ENCODE assay signal across 9 cellular contexts in genomic region chr12:57741413-57741789, GRCh38. TPM values are rescaled to one million over a fixed set of nuclear protein-coding genes. Genes with fewer than 3 reads are reported as not detected.
DNase-seq lines count a peak whose midpoint lies in the region; ATAC-seq and TF ChIP-seq lines count a peak whose summit lies in the region.
"Had no signal": no experiment of that assay in that cellular context is flagged by ENCODE, and none has a peak within 500 bp of the region (broad histone marks: within the 10 kb centered on the region; RNA-seq: fewer than 3 reads in every experiment).

No MANE protein-coding gene starts in this region.

- ATAC-seq in heart left ventricle (no peak), Right ventricle myocardium superior (ENCODE audit: poor library complexity) (no peak), HG03469 (IDR thresholded peaks at IDR 0.05; ENCODE audit: unreplicated experiment) (no peak)

- H3K9me3 ChIP-seq in heart left ventricle = no peaks in the 10 kb centered on the region
- H3K9me3 ChIP-seq in subcutaneous abdominal adipose tissue (ENCODE audit: control insufficient read depth in 5 of 5, low read length in 5 of 5) = no peaks in the 10 kb centered on the region
- no peaks in the 10 kb centered on the region for H3K9me3 ChIP-seq in thyroid gland

- H3K4me3 ChIP-seq in heart left ventricle (peak overlapping the region in 6 of 12 donors; percentile 16 to 63 (median 26)), subcutaneous abdominal adipose tissue (ENCODE audit: low read depth in 1 of 5, low read length in 5 of 5) (peak overlapping the region in 3 of 5 donors; percentile 38 to 51 (median 43)), thyroid gland (replicated peaks in 1 of 3) (no peak overlapping the region)

- H3K27me3 Mint-ChIP-seq in endothelial cell (ENCODE audit: unreplicated experiment) = peaks cover 25% of the 10 kb centered on the region

- H3K9ac ChIP-seq in subcutaneous abdominal adipose tissue (ENCODE audit: low read length in 5 of 5) = no peak overlapping the region

- WGBS in heart left ventricle, 4 donors = 58 to 69% (median 66%) methylated on average over 1 of the region's 1 CpG
- WGBS in thyroid gland, 2 donors = 54 to 69% methylated on average over 1 of the region's 1 CpG

- peak overlapping the region in 7 of 12 donors; percentile 19 to 77 (median 60) for H3K27ac ChIP-seq in heart left ventricle
- no peak overlapping the region for H3K27ac ChIP-seq in subcutaneous abdominal adipose tissue (ENCODE audit: low read depth, low read length)
- H3K27ac ChIP-seq in thyroid gland = no peak overlapping the region

- H3K4me1 ChIP-seq in heart left ventricle (peaks cover 7 to 73% (median 31%) of the 10 kb centered on the region in 12 donors), subcutaneous abdominal adipose tissue (ENCODE audit: control insufficient read depth in 5 of 5, insufficient read depth in 5 of 5, low read length in 5 of 5) (peaks cover 5 to 53% (median 30%) of the 10 kb centered on the region in 5 donors), thyroid gland (peaks cover 11 to 34% of the 10 kb centered on the region in 2 donors)

- H3K27ac Mint-ChIP-seq in endothelial cell (ENCODE audit: unreplicated experiment) = peak overlapping the region; percentile 55

- H3K4me3 Mint-ChIP-seq in endothelial cell (ENCODE audit: unreplicated experiment) = no peak overlapping the region

- H3K36me3 ChIP-seq in heart left ventricle = peaks cover 0 to 4% (median 2%) of the 10 kb centered on the region in 9 donors
- H3K36me3 ChIP-seq in subcutaneous abdominal adipose tissue (ENCODE audit: control insufficient read depth in 5 of 5, insufficient read depth in 5 of 5, low read length in 5 of 5) = peaks cover 0 to 2% (median 0%) of the 10 kb centered on the region in 5 donors
- H3K36me3 ChIP-seq in thyroid gland = no peaks in the 10 kb centered on the region

- intact Hi-C loops in heart left ventricle (cut with DNase I) (no loop called here), Right ventricle myocardium superior (cut with DNase I) (no loop called here), thyroid gland (cut with DNase I) (no loop called here)

- DNase-seq in heart left ventricle (peak in 1 of 5 donors; percentile 55), Right ventricle myocardium superior (no peak), OCI-M1 (lab: John Stamatoyannopoulos, UW) (peak; percentile 41), endothelial cell (ENCODE audit: low spot score) (no peak), inferior parietal cortex (ENCODE audit: extremely low spot score) (no peak), thyroid gland (no peak)
- DNase-seq: glutamatergic neuron had no signal

- H3K27me3 ChIP-seq in heart left ventricle (peaks cover 15 to 50% (median 29%) of the 10 kb centered on the region in 9 donors), subcutaneous abdominal adipose tissue (ENCODE audit: control insufficient read depth in 5 of 5, insufficient read depth in 4 of 5, low read length in 5 of 5) (peaks cover 9 to 37% (median 25%) of the 10 kb centered on the region in 5 donors), thyroid gland (peaks cover 28% of the 10 kb centered on the region)

- H3K9me3 Mint-ChIP-seq in endothelial cell (ENCODE audit: unreplicated experiment) = no peaks in the 10 kb centered on the region

- TF ChIP-seq CTCF in heart left ventricle (IDR thresholded peaks at IDR 0.05) (no peak), endothelial cell (IDR thresholded peaks at IDR 0.05; ENCODE audit: unreplicated experiment) (no peak), thyroid gland (IDR thresholded peaks at IDR 0.05) (no peak)

- H3K4me1 Mint-ChIP-seq in endothelial cell (ENCODE audit: unreplicated experiment) = peaks cover 45% of the 10 kb centered on the region

- H3K36me3 Mint-ChIP-seq in endothelial cell (ENCODE audit: low read depth, unreplicated experiment) = peaks cover 16% of the 10 kb centered on the region

- no peak for TF ChIP-seq POLR2A in heart left ventricle (IDR thresholded peaks at IDR 0.05)
- no peak for TF ChIP-seq POLR2A in thyroid gland (IDR thresholded peaks at IDR 0.05)

RNA-seq across cellular contexts. Expression of gene AGAP2, which starts 2.9 kb away (rescaled TPM):
- 10 to 100 TPM in 2 of 9 donors, 1 to 10 TPM in 7; 4.2 to 12.0 (median 5.5) TPM for total RNA-seq in heart left ventricle
- 1 to 10 TPM; 3.9 to 8.6 TPM for polyA plus RNA-seq in heart left ventricle
- total RNA-seq in Right ventricle myocardium superior = 6.6 TPM
- 27.0 TPM for total RNA-seq in endothelial cell (ENCODE audit: unreplicated experiment)
- total RNA-seq in thyroid gland = 1 to 10 TPM in 1 of 4 donors, under 1 TPM in 3; 0.45 to 1.3 (median 0.80) TPM

RNA-seq across cellular contexts. Expression of gene TSPAN31, which starts 3.4 kb away (rescaled TPM):
- total RNA-seq in heart left ventricle = 10 to 100 TPM; 27.2 to 59.3 (median 31.4) TPM
- polyA plus RNA-seq in heart left ventricle = 10 to 100 TPM; 31.1 to 41.2 TPM
- 27.5 TPM for total RNA-seq in Right ventricle myocardium superior
- 21.8 TPM for total RNA-seq in endothelial cell (ENCODE audit: unreplicated experiment)
- total RNA-seq in thyroid gland = 100 to 1,000 TPM; 110 to 166 (median 137) TPM

RNA-seq across cellular contexts. Expression of gene CDK4, which starts 10.7 kb away (rescaled TPM):
- total RNA-seq in heart left ventricle (10 to 100 TPM; 38.1 to 62.1 (median 50.2) TPM), Right ventricle myocardium superior (41.1 TPM), endothelial cell (ENCODE audit: unreplicated experiment) (120 TPM), thyroid gland (100 to 1,000 TPM in 3 of 4 donors, 10 to 100 TPM in 1; 95.2 to 137 (median 113) TPM)
- 10 to 100 TPM; 23.4 to 81.9 TPM for polyA plus RNA-seq in heart left ventricle

RNA-seq across cellular contexts. Expression of gene MARCHF9, which starts 13.5 kb away (rescaled TPM):
- total RNA-seq in heart left ventricle = 10 to 100 TPM; 11.3 to 18.9 (median 13.3) TPM
- 10 to 100 TPM; 13.6 to 15.8 TPM for polyA plus RNA-seq in heart left ventricle
- total RNA-seq in Right ventricle myocardium superior = 12.2 TPM
- 2.3 TPM for total RNA-seq in endothelial cell (ENCODE audit: unreplicated experiment)
- total RNA-seq in thyroid gland = 10 to 100 TPM; 17.5 to 25.1 (median 21.4) TPM

RNA-seq across cellular contexts. Expression of gene CYP27B1, which starts 25.5 kb away (rescaled TPM):
- total RNA-seq in heart left ventricle (under 1 TPM in 5 of 9 donors, not detected in 4; 0.16 to 0.77 (median 0.19) TPM), Right ventricle myocardium superior (not detected), endothelial cell (ENCODE audit: unreplicated experiment) (1.4 TPM), thyroid gland (10 to 100 TPM in 2 of 4 donors, 1 to 10 TPM in 2; 2.7 to 13.0 (median 10.0) TPM)
- polyA plus RNA-seq in heart left ventricle = under 1 TPM; 0.11 to 0.19 TPM

Comparison
In these comparisons a context has a peak if more than half of its experiments do, and no peak if none do; other contexts are left out.
1. H3K27ac ChIP-seq: peak in heart left ventricle (7 of 12); none in subcutaneous abdominal adipose tissue (single experiment) and thyroid gland (0 of 3).
2. H3K4me3 ChIP-seq: peak in subcutaneous abdominal adipose tissue (3 of 5); none in thyroid gland (0 of 3).